Comparison of ENCODE assay signal across 1 cellular context in the genomic region with DNA sequence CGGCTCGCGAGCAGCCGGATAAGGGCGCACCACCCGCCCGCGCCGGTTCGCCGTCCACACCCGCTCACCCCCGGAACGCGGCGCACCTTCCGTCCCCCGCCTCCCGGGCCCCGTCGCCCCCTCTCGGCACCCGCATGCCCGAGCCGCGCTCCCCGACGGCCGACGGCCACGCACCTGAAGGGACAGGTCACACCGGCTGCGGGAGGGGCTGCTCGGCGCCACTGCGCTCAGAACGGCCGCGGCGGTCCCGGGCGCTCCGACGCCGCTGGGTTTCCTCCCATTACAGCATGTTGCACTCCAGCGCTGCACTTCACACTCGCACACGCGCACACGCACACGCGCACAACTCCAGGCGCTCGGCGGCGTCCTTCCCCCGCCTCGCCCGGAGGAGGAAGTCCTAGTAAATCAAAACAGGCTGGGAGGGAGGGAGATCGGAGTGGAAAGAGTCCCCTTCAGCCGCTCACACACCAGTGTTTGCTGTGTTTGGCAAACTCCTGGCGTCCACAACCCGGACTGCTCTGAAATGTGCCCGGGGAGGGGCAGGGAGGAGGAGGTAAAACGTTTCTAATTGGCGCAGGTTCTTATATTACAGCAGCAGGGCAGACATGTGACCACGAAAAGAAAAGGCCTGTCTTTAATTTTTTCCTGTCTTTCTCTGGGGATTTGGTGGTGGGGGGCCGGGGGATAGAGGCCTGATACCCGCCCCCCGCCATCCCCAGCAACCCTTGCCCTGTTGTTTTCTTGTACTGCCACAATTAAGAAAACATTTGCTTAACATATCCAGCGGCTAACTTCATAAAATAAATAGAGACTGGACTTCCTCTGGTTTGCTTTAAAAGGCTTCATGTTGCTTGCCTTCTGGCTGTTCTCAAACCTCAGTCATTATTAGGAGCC.
TF ChIP-seq lines count a peak whose summit lies in the region.

No MANE protein-coding gene starts in this region.

TF ChIP-seq in WTC11, 78 proteins besides CTCF, POLR2A, EP300 and RAD21 (continued from another document):
- TF ChIP-seq, protein P1, sequence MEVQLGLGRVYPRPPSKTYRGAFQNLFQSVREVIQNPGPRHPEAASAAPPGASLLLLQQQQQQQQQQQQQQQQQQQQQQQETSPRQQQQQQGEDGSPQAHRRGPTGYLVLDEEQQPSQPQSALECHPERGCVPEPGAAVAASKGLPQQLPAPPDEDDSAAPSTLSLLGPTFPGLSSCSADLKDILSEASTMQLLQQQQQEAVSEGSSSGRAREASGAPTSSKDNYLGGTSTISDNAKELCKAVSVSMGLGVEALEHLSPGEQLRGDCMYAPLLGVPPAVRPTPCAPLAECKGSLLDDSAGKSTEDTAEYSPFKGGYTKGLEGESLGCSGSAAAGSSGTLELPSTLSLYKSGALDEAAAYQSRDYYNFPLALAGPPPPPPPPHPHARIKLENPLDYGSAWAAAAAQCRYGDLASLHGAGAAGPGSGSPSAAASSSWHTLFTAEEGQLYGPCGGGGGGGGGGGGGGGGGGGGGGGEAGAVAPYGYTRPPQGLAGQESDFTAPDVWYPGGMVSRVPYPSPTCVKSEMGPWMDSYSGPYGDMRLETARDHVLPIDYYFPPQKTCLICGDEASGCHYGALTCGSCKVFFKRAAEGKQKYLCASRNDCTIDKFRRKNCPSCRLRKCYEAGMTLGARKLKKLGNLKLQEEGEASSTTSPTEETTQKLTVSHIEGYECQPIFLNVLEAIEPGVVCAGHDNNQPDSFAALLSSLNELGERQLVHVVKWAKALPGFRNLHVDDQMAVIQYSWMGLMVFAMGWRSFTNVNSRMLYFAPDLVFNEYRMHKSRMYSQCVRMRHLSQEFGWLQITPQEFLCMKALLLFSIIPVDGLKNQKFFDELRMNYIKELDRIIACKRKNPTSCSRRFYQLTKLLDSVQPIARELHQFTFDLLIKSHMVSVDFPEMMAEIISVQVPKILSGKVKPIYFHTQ (CRISPR knock-in tag; IDR thresholded peaks at IDR 0.05), result no peak
- TF ChIP-seq NR2C2 (CRISPR knock-in tag; IDR thresholded peaks at IDR 0.05), result no peak
TF ChIP-seq in WTC11: peak in this region for 12.
